ENCODE assay signal across 12 cellular contexts in the genomic region with DNA sequence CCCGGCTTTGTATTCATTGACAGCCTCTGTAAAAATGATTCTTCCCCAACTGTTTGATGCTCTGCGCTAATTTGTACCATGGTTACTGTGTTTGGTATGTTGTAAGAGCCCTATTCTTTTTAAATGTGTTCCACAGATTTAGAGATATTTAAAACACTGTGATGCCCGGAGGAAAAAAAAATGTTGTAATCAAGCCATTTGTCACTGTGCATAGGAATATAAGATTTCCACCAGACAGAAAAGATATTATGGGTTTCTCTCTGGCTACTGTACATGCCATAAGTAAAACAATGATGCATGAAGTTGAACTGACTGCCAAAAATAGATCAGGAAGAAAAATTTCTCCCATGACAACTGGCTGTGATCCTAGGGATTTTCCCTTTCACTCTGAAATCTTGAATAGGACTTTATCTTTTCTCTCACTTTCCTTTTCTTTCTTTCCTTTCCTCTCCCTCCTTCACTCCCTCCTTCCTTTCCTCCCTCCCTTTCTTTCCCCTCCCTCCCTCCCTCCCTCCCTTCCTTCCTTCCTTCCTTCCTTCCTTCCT.
DNase-seq lines count a peak whose midpoint lies in the region; ATAC-seq and TF ChIP-seq lines count a peak whose summit lies in the region.
"Had no signal": no experiment of that assay in that cellular context is flagged by ENCODE, and none has a peak within 500 bp of the region (broad histone marks: within the 10 kb centered on the region; RNA-seq: fewer than 3 reads in every experiment).

No MANE protein-coding gene starts in this region.

- 32 to 46% (median 36%) methylated on average over 3 of the region's 3 CpGs for WGBS in heart left ventricle, 4 donors
- 79 to 87% methylated on average over 3 of the region's 3 CpGs for WGBS in ectodermal cell, 2 experiments
- WGBS in mesenchymal stem cell, result 94% methylated on average over 2 of the region's 3 CpGs

- peak overlapping the region; percentile 78 for H3K9ac ChIP-seq in mesenchymal stem cell (ENCODE audit: low read length)

- intact Hi-C loops in heart left ventricle (cut with DNase I), result loop anchor here in 1 of 10 donors (10.0 kb wide), 1 partner anchor 257 kb away; the partner anchor contains the start of gene TBL1XR1
- intact Hi-C loops in cardiac septum (cut with DNase I), result loop anchor here (5.0 to 10.0 kb wide), 2 partner anchors 95 to 407 kb away; no protein-coding TSS in a partner anchor

- no peak overlapping the region for H3K14ac ChIP-seq in mesenchymal stem cell (ENCODE audit: low read length in 2 of 2)

- no peak overlapping the region for H3K4ac ChIP-seq in mesenchymal stem cell (ENCODE audit: low read depth in 1 of 2, low read length in 2 of 2)

- H3K4me1 ChIP-seq in heart left ventricle, result peaks cover 3 to 53% (median 12%) of the 10 kb centered on the region in 12 donors
- peaks cover 22% of the 10 kb centered on the region for H3K4me1 ChIP-seq in ectodermal cell (ENCODE audit: control insufficient read depth, insufficient read depth, low read length)
- peaks cover 8% of the 10 kb centered on the region for H3K4me1 ChIP-seq in mesenchymal stem cell (ENCODE audit: control insufficient read depth, insufficient read depth, low read depth, low read length)

- H2BK12ac ChIP-seq in mesenchymal stem cell (ENCODE audit: low read length in 2 of 2), result no peak overlapping the region

- no peak overlapping the region for H4K8ac ChIP-seq in mesenchymal stem cell (ENCODE audit: low read length)

- H3K4me2 ChIP-seq in mesenchymal stem cell (ENCODE audit: low read length, poor library complexity, severe bottlenecking), result no peak overlapping the region

- no peak overlapping the region for H2BK120ac ChIP-seq in mesenchymal stem cell (ENCODE audit: low read depth, low read length)

- H2AK5ac ChIP-seq in mesenchymal stem cell (ENCODE audit: low read length, severe bottlenecking), result no peak overlapping the region

- H2BK15ac ChIP-seq in mesenchymal stem cell (ENCODE audit: low read depth, poor library complexity, severe bottlenecking), result no peak overlapping the region

- DNase-seq in heart left ventricle (no peak), cardiac septum (ENCODE audit: low spot score) (no peak), mesenchymal stem cell (peak; percentile 88), SW 1271 (lab: John Stamatoyannopoulos, UW) (no peak)
- no peak for DNase-seq in effector CD4-positive, alpha-beta T cell
- DNase-seq: activated CD4-positive, alpha-beta T cell treated with anti-CD3 and anti-CD28 coated beads, Interleukin-2, amount 50 U/mL, for 1 hour; NCI-H510A had no signal

- H3K9me3 ChIP-seq in heart left ventricle (peaks cover 0 to 1% (median 0%) of the 10 kb centered on the region in 12 donors), ectodermal cell (ENCODE audit: control insufficient read depth, low read length) (no peaks in the 10 kb centered on the region), mesenchymal stem cell (ENCODE audit: control insufficient read depth, low read length) (no peaks in the 10 kb centered on the region)

- TF ChIP-seq CTCF in heart left ventricle (IDR thresholded peaks at IDR 0.05), result no peak

- no peak overlapping the region for H3K18ac ChIP-seq in mesenchymal stem cell (ENCODE audit: low read depth in 1 of 2, low read length in 2 of 2)

- H4K91ac ChIP-seq in mesenchymal stem cell (ENCODE audit: low read length), result no peak overlapping the region

- H3K23ac ChIP-seq in mesenchymal stem cell (ENCODE audit: low read length in 2 of 2), result no peak overlapping the region

- TF ChIP-seq POLR2A in heart left ventricle (IDR thresholded peaks at IDR 0.05), result no peak

- no peaks in the 10 kb centered on the region for H3K27me3 ChIP-seq in heart left ventricle
- no peaks in the 10 kb centered on the region for H3K27me3 ChIP-seq in ectodermal cell (ENCODE audit: control insufficient read depth, insufficient read depth, low read length, poor library complexity, severe bottlenecking)
- no peaks in the 10 kb centered on the region for H3K27me3 ChIP-seq in mesenchymal stem cell (ENCODE audit: control insufficient read depth in 1 of 2, insufficient read depth in 1 of 2, low read length in 2 of 2)
- H3K27me3 ChIP-seq: cardiac muscle cell had no signal

- H3K4me3 ChIP-seq in heart left ventricle (no peak overlapping the region), ectodermal cell (ENCODE audit: insufficient read depth, low read depth, low read length) (no peak overlapping the region), mesenchymal stem cell (ENCODE audit: insufficient read depth in 1 of 2, low read depth in 1 of 2, low read length in 2 of 2) (no peak overlapping the region)
- H3K4me3 ChIP-seq: cardiac muscle cell, GM12878 had no signal

- H3K27ac ChIP-seq in heart left ventricle (peak overlapping the region in 7 of 12 donors; percentile 1 to 79 (median 24)), ectodermal cell (ENCODE audit: insufficient read depth, low read depth, low read length, poor library complexity, severe bottlenecking) (peak overlapping the region; percentile 51), mesenchymal stem cell (ENCODE audit: low read length, poor library complexity, severe bottlenecking) (peak overlapping the region; percentile 65)
- H3K27ac ChIP-seq: cardiac muscle cell had no signal

- no peaks in the 10 kb centered on the region for H3K79me1 ChIP-seq in mesenchymal stem cell (replicated peaks; ENCODE audit: low read length, poor library complexity, severe bottlenecking)

- no peak overlapping the region for H2AFZ ChIP-seq in mesenchymal stem cell (ENCODE audit: low read depth, low read length)

- no peaks in the 10 kb centered on the region for H3K36me3 ChIP-seq in heart left ventricle
- H3K36me3 ChIP-seq in ectodermal cell (ENCODE audit: control insufficient read depth, insufficient read depth, low read length), result no peaks in the 10 kb centered on the region
- H3K36me3 ChIP-seq in mesenchymal stem cell (ENCODE audit: control insufficient read depth in 1 of 2, insufficient read depth in 2 of 2, low read depth in 1 of 2, low read length in 2 of 2), result no peaks in the 10 kb centered on the region
- H3K36me3 ChIP-seq: cardiac muscle cell had no signal

- ATAC-seq in heart left ventricle (peak in 3 of 4 donors; percentile 22 to 60 (median 28)), GM19035 (IDR thresholded peaks at IDR 0.05; ENCODE audit: unreplicated experiment) (no peak), HG03460 (IDR thresholded peaks at IDR 0.05; ENCODE audit: unreplicated experiment) (no peak)
- ATAC-seq: GM12878 had no signal

- H2BK5ac ChIP-seq in mesenchymal stem cell (ENCODE audit: low read depth, low read length, poor library complexity, severe bottlenecking), result no peak overlapping the region

Comparison
In these comparisons a context has a peak if more than half of its experiments do, and no peak if none do; other contexts are left out.
1. ATAC-seq: peak in heart left ventricle (3 of 4); none in GM19035 (single experiment) and HG03460 (single experiment).
2. Peak in every context shown above with its lines, with median percentiles within 50 percentile points of each other: H3K27ac ChIP-seq.